Comparison of ENCODE assay signal across 13 cellular contexts in the genomic region with DNA sequence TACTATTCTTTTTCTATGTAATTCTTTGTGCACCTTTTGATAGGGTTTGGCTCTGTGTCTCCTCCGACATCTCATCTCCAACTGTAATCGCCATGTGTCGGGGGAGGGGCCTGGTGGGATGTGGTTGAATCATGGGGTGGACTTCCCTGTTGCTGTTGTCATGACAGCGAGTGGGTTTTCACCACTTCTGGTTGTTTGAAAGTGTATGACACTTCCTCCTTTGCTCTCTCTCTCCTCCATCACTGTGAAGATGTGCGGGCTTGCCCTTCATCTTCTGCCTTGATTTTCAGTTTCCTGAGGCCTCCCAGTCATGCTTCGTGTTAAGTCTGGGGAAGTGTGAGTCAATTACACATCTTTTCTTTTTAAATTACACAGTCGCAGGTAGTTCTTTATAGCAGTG.
DNase-seq lines count a peak whose midpoint lies in the region; ATAC-seq and TF ChIP-seq lines count a peak whose summit lies in the region.
"Had no signal": no experiment of that assay in that cellular context is flagged by ENCODE, and none has a peak within 500 bp of the region (broad histone marks: within the 10 kb centered on the region; RNA-seq: fewer than 3 reads in every experiment).

No MANE protein-coding gene starts in this region.

- CTCF ChIA-PET in activated CD8-positive, alpha-beta T cell treated with anti-CD3 and anti-CD28 coated beads for 36 hours (lab: Charles Lee), result no interaction called here

- no peaks in the 10 kb centered on the region for H3K9me3 ChIP-seq in neural progenitor cell (ENCODE audit: low read depth)
- peaks cover 0 to 34% (median 18%) of the 10 kb centered on the region in 8 donors for H3K9me3 ChIP-seq in spleen

- ATAC-seq in activated CD8-positive, alpha-beta T cell treated with anti-CD3 and anti-CD28 coated beads for 36 hours, result peak; percentile 79
- peak; percentile 94 for ATAC-seq in stimulated activated naive CD8-positive, alpha-beta T cell treated with anti-CD3 and anti-CD28 coated beads, Interleukin-15, amount 100 ng/mL, for 72 hours
- ATAC-seq: GM12878, heart left ventricle, left lobe of liver had no signal

- H3K4me2 ChIP-seq in neural progenitor cell, result no peak overlapping the region

- peak overlapping the region; percentile 31 for H3K27ac Mint-ChIP-seq in activated CD8-positive, alpha-beta T cell treated with anti-CD3 and anti-CD28 coated beads for 36 hours
- H3K27ac Mint-ChIP-seq in stimulated activated naive CD8-positive, alpha-beta T cell treated with anti-CD3 and anti-CD28 coated beads, Interleukin-15, amount 100 ng/mL, for 72 hours, result peak overlapping the region in 1 of 2 donors; percentile 88
- H3K27ac Mint-ChIP-seq in neural progenitor cell, result no peak overlapping the region

- H4K20me1 ChIP-seq in neural progenitor cell (ENCODE audit: low read depth), result no peaks in the 10 kb centered on the region

- no peaks in the 10 kb centered on the region for H3K4me1 ChIP-seq in neural progenitor cell
- no peaks in the 10 kb centered on the region for H3K4me1 ChIP-seq in spleen
- H3K4me1 ChIP-seq: heart left ventricle had no signal

- H3K4me3 ChIP-seq in neural progenitor cell (no peak overlapping the region), spleen (no peak overlapping the region)
- H3K4me3 ChIP-seq: GM12878, heart left ventricle had no signal

- intact Hi-C loops in activated CD8-positive, alpha-beta T cell treated with anti-CD3 and anti-CD28 coated beads for 36 hours (cut with micrococcal nuclease), result no loop called here
- intact Hi-C loops in spleen (cut with DNase I; ENCODE audit: low total_unique reads), result no loop called here

- POLR2A ChIA-PET in activated CD8-positive, alpha-beta T cell treated with anti-CD3 and anti-CD28 coated beads for 36 hours (lab: Charles Lee), result no interaction called here

- TF ChIP-seq POLR2A in spleen (IDR thresholded peaks at IDR 0.05), result no peak

- no peaks in the 10 kb centered on the region for H3K27me3 ChIP-seq in neural progenitor cell
- no peaks in the 10 kb centered on the region for H3K27me3 ChIP-seq in spleen (replicated peaks in 1 of 7)
- H3K27me3 ChIP-seq: heart left ventricle had no signal

- peaks cover 2% of the 10 kb centered on the region for H3K9me3 Mint-ChIP-seq in activated CD8-positive, alpha-beta T cell treated with anti-CD3 and anti-CD28 coated beads for 36 hours
- peaks cover 10 to 30% of the 10 kb centered on the region in 2 donors for H3K9me3 Mint-ChIP-seq in stimulated activated naive CD8-positive, alpha-beta T cell treated with anti-CD3 and anti-CD28 coated beads, Interleukin-15, amount 100 ng/mL, for 72 hours
- H3K9me3 Mint-ChIP-seq in neural progenitor cell, result peaks cover 6% of the 10 kb centered on the region
- H3K9me3 Mint-ChIP-seq: neural crest cell had no signal

- H3F3A ChIP-seq in neural progenitor cell (ENCODE audit: low read depth), result no peaks in the 10 kb centered on the region

- H3K9ac ChIP-seq in neural progenitor cell, result no peak overlapping the region

- peak; percentile 24 for DNase-seq in stimulated activated CD4-positive, alpha-beta T cell treated with anti-CD3 and anti-CD28 coated beads, Interleukin-15, amount 100 ng/mL, for 24 hours
- DNase-seq in stimulated activated CD4-positive, alpha-beta T cell treated with anti-CD3 and anti-CD28 coated beads, Interleukin-4, amount 100 ng/mL, for 4 hours, result no peak
- peak; percentile 67 for DNase-seq in activated CD8-positive, alpha-beta T cell treated with anti-CD3 and anti-CD28 coated beads for 36 hours
- DNase-seq in central memory CD4-positive, alpha-beta T cell, result peak; percentile 56
- DNase-seq in stimulated activated naive CD8-positive, alpha-beta T cell treated with anti-CD3 and anti-CD28 coated beads, Interleukin-15, amount 100 ng/mL, for 72 hours, result peak; percentile 2 to 58
- DNase-seq in NCI-H1436 (lab: John Stamatoyannopoulos, UW) (no peak), neural progenitor cell (ENCODE audit: low spot score) (no peak), spleen (no peak)
- DNase-seq: DMS79, heart left ventricle had no signal

- H3K4me1 Mint-ChIP-seq in activated CD8-positive, alpha-beta T cell treated with anti-CD3 and anti-CD28 coated beads for 36 hours (ENCODE audit: low read depth), result peaks cover 5% of the 10 kb centered on the region
- H3K4me1 Mint-ChIP-seq in stimulated activated naive CD8-positive, alpha-beta T cell treated with anti-CD3 and anti-CD28 coated beads, Interleukin-15, amount 100 ng/mL, for 72 hours, result peaks cover 12% of the 10 kb centered on the region
- peaks cover 9% of the 10 kb centered on the region for H3K4me1 Mint-ChIP-seq in neural progenitor cell

- H3K36me3 ChIP-seq in neural progenitor cell, result no peaks in the 10 kb centered on the region
- H3K36me3 ChIP-seq in spleen, result no peaks in the 10 kb centered on the region
- H3K36me3 ChIP-seq: heart left ventricle had no signal

- H3K27ac ChIP-seq in neural progenitor cell (no peak overlapping the region), spleen (no peak overlapping the region)
- H3K27ac ChIP-seq: heart left ventricle had no signal

- no peak overlapping the region for H3K4me3 Mint-ChIP-seq in activated CD8-positive, alpha-beta T cell treated with anti-CD3 and anti-CD28 coated beads for 36 hours
- H3K4me3 Mint-ChIP-seq in stimulated activated naive CD8-positive, alpha-beta T cell treated with anti-CD3 and anti-CD28 coated beads, Interleukin-15, amount 100 ng/mL, for 72 hours, result peak overlapping the region in 1 of 2 donors; percentile 42
- no peak overlapping the region for H3K4me3 Mint-ChIP-seq in neural progenitor cell
- H3K4me3 Mint-ChIP-seq: neural crest cell had no signal

- no peaks in the 10 kb centered on the region for H3K36me3 Mint-ChIP-seq in activated CD8-positive, alpha-beta T cell treated with anti-CD3 and anti-CD28 coated beads for 36 hours (ENCODE audit: low read depth)
- no peaks in the 10 kb centered on the region for H3K36me3 Mint-ChIP-seq in neural progenitor cell

- no peak for TF ChIP-seq CTCF in activated CD8-positive, alpha-beta T cell treated with anti-CD3 and anti-CD28 coated beads for 36 hours (IDR thresholded peaks at IDR 0.05)
- no peak for TF ChIP-seq CTCF in neural progenitor cell (IDR thresholded peaks at IDR 0.05)
- no peak for TF ChIP-seq CTCF in spleen (IDR thresholded peaks at IDR 0.05 in 8 of 11, conservative IDR thresholded peaks at IDR 0.05 in 3 of 11)

- H3K27me3 Mint-ChIP-seq in activated CD8-positive, alpha-beta T cell treated with anti-CD3 and anti-CD28 coated beads for 36 hours, result no peaks in the 10 kb centered on the region
- H3K27me3 Mint-ChIP-seq in stimulated activated naive CD8-positive, alpha-beta T cell treated with anti-CD3 and anti-CD28 coated beads, Interleukin-15, amount 100 ng/mL, for 72 hours, result no peaks in the 10 kb centered on the region
- no peaks in the 10 kb centered on the region for H3K27me3 Mint-ChIP-seq in neural progenitor cell (ENCODE audit: insufficient read depth, low read depth)

- 55 to 76% (median 60%) methylated on average over 7 of the region's 7 CpGs for WGBS in spleen, 5 donors

- H2AFZ ChIP-seq in neural progenitor cell (replicated peaks), result no peak overlapping the region

- H3K79me2 ChIP-seq in neural progenitor cell (ENCODE audit: low read depth), result no peaks in the 10 kb centered on the region

Comparison
In these comparisons a context has a peak if more than half of its experiments do, and no peak if none do; other contexts are left out.
1. DNase-seq: peak in stimulated activated CD4-positive, alpha-beta T cell treated with anti-CD3 and anti-CD28 coated beads, Interleukin-15, amount 100 ng/mL, for 24 hours (single experiment), activated CD8-positive, alpha-beta T cell treated with anti-CD3 and anti-CD28 coated beads for 36 hours (single experiment), central memory CD4-positive, alpha-beta T cell (single experiment) and stimulated activated naive CD8-positive, alpha-beta T cell treated with anti-CD3 and anti-CD28 coated beads, Interleukin-15, amount 100 ng/mL, for 72 hours (2 of 2); none in stimulated activated CD4-positive, alpha-beta T cell treated with anti-CD3 and anti-CD28 coated beads, Interleukin-4, amount 100 ng/mL, for 4 hours (0 of 2), NCI-H1436 (single experiment), neural progenitor cell (single experiment) and spleen (single experiment).